21 cellular contexts compared by ENCODE assay signal in genomic region chr15:65795663-65796201, GRCh38. TPM values are rescaled to one million over a fixed set of nuclear protein-coding genes. Genes with fewer than 3 reads are reported as not detected.
DNase-seq lines count a peak whose midpoint lies in the region; ATAC-seq and TF ChIP-seq lines count a peak whose summit lies in the region.
"Had no signal": no experiment of that assay in that cellular context is flagged by ENCODE, and none has a peak within 500 bp of the region (broad histone marks: within the 10 kb centered on the region; RNA-seq: fewer than 3 reads in every experiment).

No MANE protein-coding gene starts in this region.

- H3K79me2 ChIP-seq in GM23248 (ENCODE audit: insufficient read depth), result peaks cover 9% of the 10 kb centered on the region

- TF ChIP-seq CTCF in natural killer cell (IDR thresholded peaks at IDR 0.05), result no peak

- ATAC-seq in natural killer cell treated with Interleukin-12 subunit alpha and Interleukin-12 subunit beta and Interleukin-15 and Interleukin-18, amount 100 ng/mL, for 72 hours, result no peak
- ATAC-seq in natural killer cell (no peak), GM18517 (IDR thresholded peaks at IDR 0.05; ENCODE audit: unreplicated experiment) (no peak)
- ATAC-seq: naive thymus-derived CD4-positive, alpha-beta T cell had no signal

- H3K4me1 ChIP-seq in SJCRH30, result peaks cover 13% of the 10 kb centered on the region
- H3K4me1 ChIP-seq in GM23248 (ENCODE audit: insufficient read depth), result peaks cover 13% of the 10 kb centered on the region

- H3K9me3 Mint-ChIP-seq in natural killer cell treated with Interleukin-12 subunit alpha and Interleukin-12 subunit beta and Interleukin-15 and Interleukin-18, amount 100 ng/mL, for 72 hours, result no peaks in the 10 kb centered on the region
- no peaks in the 10 kb centered on the region for H3K9me3 Mint-ChIP-seq in natural killer cell
- H3K9me3 Mint-ChIP-seq: activated naive CD4-positive, alpha-beta T cell treated with anti-CD3 and anti-CD28 coated beads, Interleukin-2, amount 10 ng/mL, durations not matched to agents 7 days and 5 days; naive thymus-derived CD4-positive, alpha-beta T cell had no signal

- no peak overlapping the region for H2AFZ ChIP-seq in GM23248

- 75 to 80% methylated on average over 2 of the region's 2 CpGs for WGBS in GM23248 (ENCODE audit: low coverage in 1 of 2, low lambda C conversion rate in 2 of 2, missing lambda C conversion rate in 2 of 2), 2 experiments

- H3K4me2 ChIP-seq in GM23248 (ENCODE audit: unreplicated experiment), result no peak overlapping the region

- H3K36me3 ChIP-seq in SJCRH30 (no peaks in the 10 kb centered on the region), GM23248 (ENCODE audit: low read depth) (no peaks in the 10 kb centered on the region)
- H3K36me3 ChIP-seq: esophagus squamous epithelium, thyroid gland had no signal

- H3K4me1 Mint-ChIP-seq in natural killer cell treated with Interleukin-12 subunit alpha and Interleukin-12 subunit beta and Interleukin-15 and Interleukin-18, amount 100 ng/mL, for 72 hours (ENCODE audit: low read depth in 2 of 2), result peaks cover 46 to 58% of the 10 kb centered on the region in 2 donors
- peaks cover 16 to 19% of the 10 kb centered on the region in 2 donors for H3K4me1 Mint-ChIP-seq in natural killer cell

- DNase-seq in natural killer cell treated with Interleukin-12 subunit alpha and Interleukin-12 subunit beta and Interleukin-15 and Interleukin-18, amount 100 ng/mL, for 72 hours (ENCODE audit: low spot score), result no peak
- no peak for DNase-seq in natural killer cell
- no peak for DNase-seq in SJCRH30
- DNase-seq in epithelial cell of prostate (ENCODE audit: low read depth, low spot score), result no peak
- no peak for DNase-seq in NCI-H2029 treated with DMSO at 0.1 percent for 48 hours (lab: John Stamatoyannopoulos, UW)
- no peak for DNase-seq in stimulated activated CD4-positive, alpha-beta T cell treated with anti-CD3 and anti-CD28 coated beads, Interleukin-15, amount 100 ng/mL, for 24 hours
- DNase-seq in GM23248, result no peak
- DNase-seq: activated CD4-positive, alpha-beta T cell treated with anti-CD3 and anti-CD28 coated beads for 48 hours; activated naive CD4-positive, alpha-beta T cell treated with anti-CD3 and anti-CD28 coated beads, Interleukin-2, amount 10 ng/mL, durations not matched to agents 7 days and 5 days; cerebellar nuclear complex; effector CD4-positive, alpha-beta T cell; esophagus squamous epithelium; GOT3; naive thymus-derived CD4-positive, alpha-beta T cell; NCI-H1105 treated with DMSO at 0.1 percent for 48 hours; NCI-H2107; NCI-H510A treated with DMSO at 0.1 percent for 48 hours; Right ventricle myocardium superior; stimulated activated naive CD4-positive, alpha-beta T cell treated with Interleukin-2 at 50 U/mL for 16 hours; thyroid gland had no signal

- H3K36me3 Mint-ChIP-seq in natural killer cell treated with Interleukin-12 subunit alpha and Interleukin-12 subunit beta and Interleukin-15 and Interleukin-18, amount 100 ng/mL, for 72 hours, result no peaks in the 10 kb centered on the region
- no peaks in the 10 kb centered on the region for H3K36me3 Mint-ChIP-seq in natural killer cell
- H3K36me3 Mint-ChIP-seq: naive thymus-derived CD4-positive, alpha-beta T cell had no signal

- H3K27me3 Mint-ChIP-seq in natural killer cell treated with Interleukin-12 subunit alpha and Interleukin-12 subunit beta and Interleukin-15 and Interleukin-18, amount 100 ng/mL, for 72 hours, result no peaks in the 10 kb centered on the region
- H3K27me3 Mint-ChIP-seq in natural killer cell (ENCODE audit: low read depth in 2 of 2), result no peaks in the 10 kb centered on the region
- H3K27me3 Mint-ChIP-seq: activated naive CD4-positive, alpha-beta T cell treated with anti-CD3 and anti-CD28 coated beads, Interleukin-2, amount 10 ng/mL, durations not matched to agents 7 days and 5 days; naive thymus-derived CD4-positive, alpha-beta T cell had no signal

- peak overlapping the region; percentile 44 for H3K4me3 Mint-ChIP-seq in natural killer cell treated with Interleukin-12 subunit alpha and Interleukin-12 subunit beta and Interleukin-15 and Interleukin-18, amount 100 ng/mL, for 72 hours
- no peak overlapping the region for H3K4me3 Mint-ChIP-seq in natural killer cell
- H3K4me3 Mint-ChIP-seq: activated naive CD4-positive, alpha-beta T cell treated with anti-CD3 and anti-CD28 coated beads, Interleukin-2, amount 10 ng/mL, durations not matched to agents 7 days and 5 days had no signal

- H3K9me3 ChIP-seq in SJCRH30 (replicated peaks) (no peaks in the 10 kb centered on the region), GM23248 (ENCODE audit: low read depth) (no peaks in the 10 kb centered on the region)
- H3K9me3 ChIP-seq: esophagus squamous epithelium, thyroid gland had no signal

- H3K4me3 ChIP-seq in SJCRH30, result no peak overlapping the region
- no peak overlapping the region for H3K4me3 ChIP-seq in GM23248
- H3K4me3 ChIP-seq: esophagus squamous epithelium, thyroid gland had no signal

- peaks cover 12% of the 10 kb centered on the region; the same call in 1 of the 2 replicates for H3F3A ChIP-seq in GM23248 (ENCODE audit: insufficient read depth)

- peak overlapping the region; percentile 44 for H3K27ac ChIP-seq in SJCRH30
- H3K27ac ChIP-seq in epithelial cell of prostate, result peak overlapping the region; percentile 52
- H3K27ac ChIP-seq in GM23248, result no peak overlapping the region
- H3K27ac ChIP-seq: thyroid gland had no signal

- H3K9me2 ChIP-seq in GM23248 (ENCODE audit: insufficient read depth), result no peaks in the 10 kb centered on the region

- H3K27ac Mint-ChIP-seq in natural killer cell treated with Interleukin-12 subunit alpha and Interleukin-12 subunit beta and Interleukin-15 and Interleukin-18, amount 100 ng/mL, for 72 hours, result peak overlapping the region; percentile 48 to 100
- peak overlapping the region in 1 of 2 donors; percentile 17 for H3K27ac Mint-ChIP-seq in natural killer cell
- H3K27ac Mint-ChIP-seq: activated naive CD4-positive, alpha-beta T cell treated with anti-CD3 and anti-CD28 coated beads, Interleukin-2, amount 10 ng/mL, durations not matched to agents 7 days and 5 days had no signal

- in situ Hi-C loops in GM23248 (cut with MboI), result no loop called here

- H4K20me1 ChIP-seq in GM23248 (ENCODE audit: insufficient read depth), result no peaks in the 10 kb centered on the region

- intact Hi-C loops in natural killer cell (cut with micrococcal nuclease), result no loop called here

- H3K27me3 ChIP-seq in SJCRH30 (no peaks in the 10 kb centered on the region), GM23248 (replicated peaks; ENCODE audit: insufficient read depth) (no peaks in the 10 kb centered on the region)
- H3K27me3 ChIP-seq: esophagus squamous epithelium, thyroid gland had no signal

- H3K9ac ChIP-seq in GM23248, result no peak overlapping the region

RNA-seq across cellular contexts. Expression of gene DENND4A, which starts 3.6 kb away (rescaled TPM):
- total RNA-seq in natural killer cell treated with Interleukin-12 subunit alpha and Interleukin-12 subunit beta and Interleukin-15 and Interleukin-18, amount 100 ng/mL, for 72 hours, result 100 to 1,000 TPM; 114 to 121 TPM
- total RNA-seq in natural killer cell, result 10 to 100 TPM; 65.8 to 84.6 (median 66.1) TPM
- total RNA-seq in SJCRH30 (2014; rRNA removed; shearing (Covaris generic)), result 21.1 and 26.4 TPM in 2 replicates
- total RNA-seq in GM23248 (2014; rRNA removed; shearing (Covaris generic)), result 10.9 and 20.6 TPM in 2 replicates
- 5.1 and 5.6 TPM in 2 replicates for polyA plus RNA-seq in GM23248 (2016; fragmentation: Nextera tagmentation; extraction: Ambion mirVana)
